8 cellular contexts compared by ENCODE assay signal in the genomic region with DNA sequence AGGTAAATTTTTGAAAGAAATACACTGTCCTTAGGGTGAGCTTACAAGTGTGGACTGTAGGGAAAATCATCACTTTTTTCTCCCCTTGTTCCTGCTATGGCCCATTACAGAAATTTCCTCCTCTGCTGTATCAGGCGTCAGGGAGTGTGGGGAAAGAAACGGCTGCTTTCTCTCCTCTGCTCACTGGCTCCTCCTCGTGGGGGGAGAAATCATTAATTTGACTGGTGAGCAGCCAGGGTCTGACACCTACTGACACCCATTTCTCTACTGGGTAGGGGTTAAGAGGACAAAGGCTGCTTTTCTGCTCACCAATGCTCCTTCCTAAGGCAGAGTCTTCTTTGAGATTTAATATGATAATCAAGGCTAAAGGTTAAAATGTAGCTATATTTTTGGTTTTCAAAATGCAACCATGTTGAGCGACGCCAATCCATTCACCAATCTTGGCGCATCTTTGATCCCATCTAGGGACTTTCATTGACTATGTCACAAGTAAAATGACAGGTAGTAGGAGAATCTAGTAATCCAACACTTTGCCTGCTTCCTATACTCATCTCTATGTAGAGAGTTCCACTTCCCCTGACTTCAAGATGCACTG. TPM values are rescaled to one million over a fixed set of nuclear protein-coding genes. Genes with fewer than 3 reads are reported as not detected.
DNase-seq lines count a peak whose midpoint lies in the region; ATAC-seq, FAIRE-seq and TF ChIP-seq lines count a peak whose summit lies in the region.

No MANE protein-coding gene starts in this region.

- no peak overlapping the region for H2BK120ac ChIP-seq in mesenchymal stem cell (ENCODE audit: low read depth, low read length)

- WGBS in A549 (ENCODE audit: missing lambda C conversion rate), result 52% methylated on average over 6 of the region's 6 CpGs
- WGBS in mesenchymal stem cell, result 100% methylated on average over 3 of the region's 6 CpGs

- no peaks in the 10 kb centered on the region for H3K27me3 ChIP-seq in mesenchymal stem cell (ENCODE audit: control insufficient read depth in 1 of 2, insufficient read depth in 1 of 2, low read length in 2 of 2)

- H2BK5ac ChIP-seq in mesenchymal stem cell (ENCODE audit: low read depth, low read length, poor library complexity, severe bottlenecking), result no peak overlapping the region

- POLR2A ChIA-PET in A549 (lab: Yijun Ruan, JAX), result no interaction called here

- CTCF ChIA-PET in A549 (lab: Yijun Ruan, JAX), result interaction anchor here (0.6 to 2.7 kb wide), 14 partner anchors 9 to 304 kb away, joined by 3 to 13 read pairs (median 4); a partner anchor contains a TSS

- no peak overlapping the region for H2AK5ac ChIP-seq in mesenchymal stem cell (ENCODE audit: low read length, severe bottlenecking)

- H2BK15ac ChIP-seq in mesenchymal stem cell (ENCODE audit: low read depth, poor library complexity, severe bottlenecking), result no peak overlapping the region

- TF ChIP-seq RAD21 in A549 (conservative IDR thresholded peaks at IDR 0.05 in 1 of 2, IDR thresholded peaks at IDR 0.05 in 1 of 2), result peak; percentile 40 to 43; a peak in 4 of 5 replicates

- H3K36me3 ChIP-seq in mesenchymal stem cell (ENCODE audit: control insufficient read depth in 1 of 2, insufficient read depth in 2 of 2, low read depth in 1 of 2, low read length in 2 of 2), result peaks cover 12 to 57% of the 10 kb centered on the region in 2 experiments

- no peak for TF ChIP-seq EP300 in A549 (IDR thresholded peaks at IDR 0.05)

- H3K4me1 ChIP-seq in A549 (peaks cover 18% of the 10 kb centered on the region), mesenchymal stem cell (ENCODE audit: control insufficient read depth, insufficient read depth, low read depth, low read length) (peaks cover 4% of the 10 kb centered on the region)

- no peak overlapping the region for H3K4ac ChIP-seq in mesenchymal stem cell (ENCODE audit: low read depth in 1 of 2, low read length in 2 of 2)

- H4K8ac ChIP-seq in mesenchymal stem cell (ENCODE audit: low read length), result no peak overlapping the region

- H3K27ac ChIP-seq in A549 (no peak overlapping the region), mesenchymal stem cell (ENCODE audit: low read length, poor library complexity, severe bottlenecking) (no peak overlapping the region)

- no peak overlapping the region for H4K91ac ChIP-seq in mesenchymal stem cell (ENCODE audit: low read length)

- TF ChIP-seq POLR2A in A549 (IDR thresholded peaks at IDR 0.05; ENCODE audit: low read length), result no peak
- TF ChIP-seq POLR2A in GM12892 (IDR thresholded peaks at IDR 0.05; ENCODE audit: low read depth, low read length), result no peak

- FAIRE-seq in A549 (lab: Jason Lieb, UNC) (no peak), GM12892 (lab: Jason Lieb, UNC) (peak; percentile 84)

- H3K14ac ChIP-seq in mesenchymal stem cell (ENCODE audit: low read length in 2 of 2), result no peak overlapping the region

- H3K9me3 ChIP-seq in A549 (no peaks in the 10 kb centered on the region), mesenchymal stem cell (ENCODE audit: control insufficient read depth, low read length) (no peaks in the 10 kb centered on the region)

- H2AFZ ChIP-seq in mesenchymal stem cell (ENCODE audit: low read depth, low read length), result no peak overlapping the region

- no peak overlapping the region for H3K9ac ChIP-seq in mesenchymal stem cell (ENCODE audit: low read length)

- ATAC-seq in A549 (peak; percentile 83 to 90), HG02938 (IDR thresholded peaks at IDR 0.05; ENCODE audit: unreplicated experiment) (no peak)

- H3K4me2 ChIP-seq in A549 (no peak overlapping the region), mesenchymal stem cell (ENCODE audit: low read length, poor library complexity, severe bottlenecking) (no peak overlapping the region)

- H3K4me3 ChIP-seq in A549, result no peak overlapping the region
- H3K4me3 ChIP-seq in mesenchymal stem cell (ENCODE audit: insufficient read depth in 1 of 2, low read depth in 1 of 2, low read length in 2 of 2), result no peak overlapping the region

- H2BK12ac ChIP-seq in mesenchymal stem cell (ENCODE audit: low read length in 2 of 2), result no peak overlapping the region

- H3K79me1 ChIP-seq in mesenchymal stem cell (replicated peaks; ENCODE audit: low read length, poor library complexity, severe bottlenecking), result peaks cover 17% of the 10 kb centered on the region

- no peak overlapping the region for H3K18ac ChIP-seq in mesenchymal stem cell (ENCODE audit: low read depth in 1 of 2, low read length in 2 of 2)

- TF ChIP-seq CTCF in A549 (IDR thresholded peaks at IDR 0.05), result peak; percentile 61

- DNase-seq in A549 (ENCODE audit: low read depth in 1 of 2, low spot score in 1 of 2), result peak; percentile 50 to 72
- peak; percentile 20 for DNase-seq in GM12892 (ENCODE audit: insufficient read length)
- peak; percentile 24 for DNase-seq in LoVo (ENCODE audit: low spot score)
- peak; percentile 41 to 71 for DNase-seq in activated CD4-positive, alpha-beta T cell treated with anti-CD3 and anti-CD28 coated beads for 4 hours
- peak; percentile 76 for DNase-seq in dermis blood vessel endothelial cell
- DNase-seq in mesenchymal stem cell, result peak; percentile 69
- peak; percentile 10 for DNase-seq in stimulated activated naive CD4-positive, alpha-beta T cell treated with Interleukin-2 at 50 U/mL for 16 hours (lab: John Stamatoyannopoulos, UW)

- no peak overlapping the region for H3K23ac ChIP-seq in mesenchymal stem cell (ENCODE audit: low read length in 2 of 2)

TF ChIP-seq in A549, 52 proteins besides CTCF, POLR2A, EP300 and RAD21:
- peak; percentile 47; the same call in 2 of the 3 replicates for TF ChIP-seq SMC3 (IDR thresholded peaks at IDR 0.05)
- TF ChIP-seq RCOR1 (IDR thresholded peaks at IDR 0.05; ENCODE audit: low read depth, low read length), result no peak

RNA-seq across cellular contexts. Expression of a gene that starts 25.1 kb away (rescaled TPM):
- polyA plus RNA-seq in A549 (2011; rRNA removed) (30.6 and 41.3 TPM in 2 replicates), A549 (2017; fragmentation: RNase III; extraction: RNeasy Plus Mini Kit Qiagen cat#74134 plus additional on column Dnase treatment) (39.1 to 43.4 TPM (median 39.3 TPM) in 3 replicates)
- polyA plus RNA-seq in A549 (2012; cell fraction: cytosol; rRNA removed), result 9.1 and 12.1 TPM in 2 replicates
- polyA plus RNA-seq in A549 (2012; cell fraction: nucleus; rRNA removed), result 5.3 and 12.2 TPM in 2 replicates
- 41.5 and 42.8 TPM in 2 replicates for polyA minus RNA-seq in A549 (2011; rRNA and poly(A)+ RNA removed)
- polyA plus RNA-seq in GM12892 (2012; ENCODE audit: missing spikeins), result 0.15 TPM
- total RNA-seq in dermis blood vessel endothelial cell, result 65.8 and 70.6 TPM in 2 replicates
- 26.4 TPM for polyA plus RNA-seq in mesenchymal stem cell (2013, experiment 1 of 2)
- 25.9 TPM for polyA plus RNA-seq in mesenchymal stem cell (2013, experiment 2 of 2)

Comparison
In these comparisons a context has a peak if more than half of its experiments do, and no peak if none do; other contexts are left out.
1. DNase-seq: peak in every context shown above with its lines; median percentile 76 in dermis blood vessel endothelial cell; 69 in mesenchymal stem cell; 61 in A549; 56 in activated CD4-positive, alpha-beta T cell treated with anti-CD3 and anti-CD28 coated beads for 4 hours; 24 in LoVo; 20 in GM12892; 10 in stimulated activated naive CD4-positive, alpha-beta T cell treated with Interleukin-2 at 50 U/mL for 16 hours.